ENCODE assay signal across 8 cellular contexts in the genomic region with DNA sequence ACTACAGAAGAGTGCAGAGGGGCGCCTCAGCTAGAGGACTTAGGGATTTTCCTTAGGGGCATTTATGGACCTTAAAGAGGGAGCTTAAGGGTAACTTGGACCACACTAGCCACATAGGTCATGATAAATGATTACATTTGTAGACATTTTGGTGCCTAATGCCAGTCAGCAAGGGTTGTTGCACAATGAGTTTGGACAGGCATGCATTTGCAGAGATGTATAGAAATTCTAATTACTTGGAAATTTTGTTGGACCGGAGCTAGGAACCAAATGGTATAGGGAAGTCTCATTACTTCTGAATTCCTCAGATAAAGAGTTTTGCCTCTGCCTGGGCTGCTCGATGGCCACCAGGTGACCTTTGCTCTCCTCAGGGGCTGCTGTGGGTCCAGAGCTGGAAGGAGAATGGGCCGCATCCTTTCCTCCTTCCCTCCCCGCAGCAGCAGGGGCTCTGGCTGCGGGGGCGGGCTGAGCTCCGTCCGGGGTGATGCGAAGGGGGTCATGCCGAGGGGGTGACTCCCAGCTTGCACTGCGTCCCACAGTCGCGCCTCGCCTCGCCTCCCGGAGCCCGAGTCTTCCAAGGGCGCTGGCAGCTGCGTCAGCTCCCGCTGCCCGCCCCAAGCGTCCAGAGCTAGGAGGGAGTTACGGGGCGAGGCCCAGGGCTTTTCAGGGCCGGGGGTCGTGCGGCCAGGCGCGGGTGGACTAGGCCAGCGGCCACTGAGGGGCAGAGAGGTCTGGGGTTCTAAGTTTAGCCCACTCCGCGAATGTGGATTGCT. TPM values are rescaled to one million over a fixed set of nuclear protein-coding genes. Genes with fewer than 3 reads are reported as not detected.
DNase-seq lines count a peak whose midpoint lies in the region; ATAC-seq and TF ChIP-seq lines count a peak whose summit lies in the region.

No MANE protein-coding gene starts in this region.

- H3K4me1 Mint-ChIP-seq in neural crest cell: peaks cover 44% of the 10 kb centered on the region

- no peaks in the 10 kb centered on the region for H3K9me3 Mint-ChIP-seq in neural crest cell

- DNase-seq in AG08396 (ENCODE audit: low spot score): peak; percentile 48
- peak; percentile 22 for DNase-seq in M059J (ENCODE audit: low read depth)
- DNase-seq in epithelial cell of proximal tubule (ENCODE audit: low read depth): no peak
- no peak for DNase-seq in neural crest cell (ENCODE audit: low read depth, low spot score)
- no peak for DNase-seq in mucosa of gallbladder (ENCODE audit: low spot score)
- no peak for DNase-seq in activated gamma-delta T cell treated with Interleukin-2 at 50 U/mL for 16 hours

- no peaks in the 10 kb centered on the region for H3K36me3 Mint-ChIP-seq in neural crest cell (ENCODE audit: low read depth)

- no peak for ATAC-seq in HG03159 (IDR thresholded peaks at IDR 0.05; ENCODE audit: unreplicated experiment)
- ATAC-seq in HG02588 (IDR thresholded peaks at IDR 0.05; ENCODE audit: unreplicated experiment): no peak

- no peaks in the 10 kb centered on the region for H3K27me3 Mint-ChIP-seq in neural crest cell (ENCODE audit: low read depth)

- peak overlapping the region; percentile 81 for H3K4me3 Mint-ChIP-seq in neural crest cell

- TF ChIP-seq CTCF in epithelial cell of proximal tubule (conservative IDR thresholded peaks at IDR 0.05; ENCODE audit: low read depth, low read length): no peak
- TF ChIP-seq CTCF in neural crest cell (conservative IDR thresholded peaks at IDR 0.05): no peak

- no peak overlapping the region for H3K27ac Mint-ChIP-seq in neural crest cell (ENCODE audit: unreplicated experiment)

- peak overlapping the region; percentile 69 for H3K4me3 ChIP-seq in epithelial cell of proximal tubule (ENCODE audit: low read depth, low read length)

RNA-seq across cellular contexts. Expression of a gene that starts 20.2 kb away (rescaled TPM):
- 370 and 608 TPM in 2 replicates for total RNA-seq in M059J (2014; rRNA removed; shearing (Covaris generic))
- total RNA-seq in epithelial cell of proximal tubule (343 and 1,362 TPM in 2 replicates), neural crest cell (4,794 and 5,409 TPM in 2 replicates), mucosa of gallbladder (9,267 TPM)

RNA-seq across cellular contexts. Expression of a gene that starts 46.3 kb away (rescaled TPM):
- total RNA-seq in M059J (2014; rRNA removed; shearing (Covaris generic)): 59.7 and 96.5 TPM in 2 replicates
- total RNA-seq in epithelial cell of proximal tubule (81.2 and 101 TPM in 2 replicates), neural crest cell (66.0 and 68.8 TPM in 2 replicates), mucosa of gallbladder (90.1 TPM)

RNA-seq across cellular contexts. Expression of a gene that starts 56.0 kb away (rescaled TPM):
- total RNA-seq in M059J (2014; rRNA removed; shearing (Covaris generic)): 3.9 and 6.5 TPM in 2 replicates
- total RNA-seq in epithelial cell of proximal tubule (6.4 and 27.0 TPM in 2 replicates), neural crest cell (29.8 and 37.2 TPM in 2 replicates), mucosa of gallbladder (1,012 TPM)

Comparison
In these comparisons a context has a peak if more than half of its experiments do, and no peak if none do; other contexts are left out.
1. DNase-seq: peak in AG08396 (single experiment) and M059J (single experiment); none in epithelial cell of proximal tubule (single experiment), neural crest cell (single experiment), mucosa of gallbladder (single experiment) and activated gamma-delta T cell treated with Interleukin-2 at 50 U/mL for 16 hours (single experiment).
2. RNA of a gene that starts 56.0 kb away (total RNA-seq): 1,012 TPM in mucosa of gallbladder (single experiment); 29.8 to 37.2 TPM in neural crest cell, 6.4 to 27.0 TPM in epithelial cell of proximal tubule and 3.9 to 6.5 TPM in M059J; every median in the first group is over 10 times any median in the second.